In genomic region chr1:26305667-26306289, GRCh38 we compare ENCODE assay signal across 8 cellular contexts. TPM values are rescaled to one million over a fixed set of nuclear protein-coding genes. Genes with fewer than 3 reads are reported as not detected.
DNase-seq lines count a peak whose midpoint lies in the region; ATAC-seq and TF ChIP-seq lines count a peak whose summit lies in the region.

No MANE protein-coding gene starts in this region.

- H3K9me3 ChIP-seq in heart right ventricle (no peaks in the 10 kb centered on the region), Panc1 (ENCODE audit: control insufficient read depth, insufficient read depth, low read depth, low read length) (no peaks in the 10 kb centered on the region), esophagus muscularis mucosa (no peaks in the 10 kb centered on the region), sigmoid colon (no peaks in the 10 kb centered on the region)

- H3K4me1 ChIP-seq in heart right ventricle (peaks cover 6 to 67% (median 24%) of the 10 kb centered on the region in 9 donors), Panc1 (ENCODE audit: control insufficient read depth, insufficient read depth, low read length) (peaks cover 17% of the 10 kb centered on the region), esophagus muscularis mucosa (peaks cover 8 to 25% (median 14%) of the 10 kb centered on the region in 4 donors), sigmoid colon (peaks cover 0 to 17% (median 11%) of the 10 kb centered on the region in 4 donors)

- WGBS in heart right ventricle, 2 donors = 30 to 38% methylated on average over 8 of the region's 8 CpGs
- 27% methylated on average over 8 of the region's 8 CpGs for WGBS in esophagus muscularis mucosa
- WGBS in sigmoid colon, 2 donors = 17 to 20% methylated on average over 8 of the region's 8 CpGs

- intact Hi-C loops in heart right ventricle (cut with DNase I) = loop anchor here in 1 of 10 donors (1.0 kb wide), 1 partner anchor 72 kb away; no protein-coding TSS in a partner anchor
- intact Hi-C loops in Right ventricle myocardium superior (cut with DNase I) = no loop called here
- intact Hi-C loops in Panc1 (cut with micrococcal nuclease; ENCODE audit: unreplicated experiment) = no loop called here
- intact Hi-C loops in esophagus muscularis mucosa (cut with DNase I) = no loop called here
- intact Hi-C loops in sigmoid colon (cut with DNase I) = no loop called here

- TF ChIP-seq POLR2A in esophagus muscularis mucosa (IDR thresholded peaks at IDR 0.05; ENCODE audit: low read depth) (no peak), sigmoid colon (IDR thresholded peaks at IDR 0.05) (no peak)

- POLR2A ChIA-PET in Panc1 (lab: Charles Lee) = interaction anchor here (0.6 kb wide), 1 partner anchor 1414 kb away, joined by 6 read pairs; no protein-coding TSS in a partner anchor

- peak overlapping the region in 8 of 10 donors; percentile 11 to 88 (median 54) for H3K27ac ChIP-seq in heart right ventricle
- H3K27ac ChIP-seq in Panc1 (ENCODE audit: low read length) = peak overlapping the region; percentile 77
- H3K27ac ChIP-seq in esophagus muscularis mucosa (replicated peaks in 1 of 4) = peak overlapping the region; percentile 46 to 76 (median 69)
- H3K27ac ChIP-seq in sigmoid colon = peak overlapping the region; percentile 51 to 76 (median 66)

- peak overlapping the region; percentile 56 to 78 (median 64) for H3K4me3 ChIP-seq in heart right ventricle
- H3K4me3 ChIP-seq in Panc1 (ENCODE audit: low read depth in 2 of 2, low read length in 2 of 2) = peak overlapping the region; percentile 76 to 87
- peak overlapping the region; percentile 62 to 86 (median 74) for H3K4me3 ChIP-seq in esophagus muscularis mucosa
- peak overlapping the region; percentile 46 to 71 (median 58) for H3K4me3 ChIP-seq in sigmoid colon

- H3K36me3 ChIP-seq in heart right ventricle (no peaks in the 10 kb centered on the region), Panc1 (ENCODE audit: control insufficient read depth, insufficient read depth, low read length) (no peaks in the 10 kb centered on the region; the same call in 1 of the 2 replicates), esophagus muscularis mucosa (peaks cover 0 to 8% (median 6%) of the 10 kb centered on the region in 4 donors), sigmoid colon (no peaks in the 10 kb centered on the region)

- ATAC-seq in heart right ventricle = peak in 1 of 8 donors; percentile 9
- no peak for ATAC-seq in Right ventricle myocardium superior (ENCODE audit: poor library complexity)
- peak; percentile 41 for ATAC-seq in Panc1

- TF ChIP-seq EP300 in esophagus muscularis mucosa (IDR thresholded peaks at IDR 0.05) (no peak), sigmoid colon (IDR thresholded peaks at IDR 0.05) (no peak)

- CTCF ChIA-PET in Panc1 (lab: Charles Lee) = no interaction called here

- H3K27me3 ChIP-seq in heart right ventricle = no peaks in the 10 kb centered on the region
- no peaks in the 10 kb centered on the region for H3K27me3 ChIP-seq in Panc1 (ENCODE audit: control insufficient read depth, insufficient read depth, low read length)
- no peaks in the 10 kb centered on the region for H3K27me3 ChIP-seq in esophagus muscularis mucosa
- H3K27me3 ChIP-seq in sigmoid colon = no peaks in the 10 kb centered on the region

- no peak for TF ChIP-seq CTCF in heart right ventricle (IDR thresholded peaks at IDR 0.05)
- no peak for TF ChIP-seq CTCF in Panc1 (IDR thresholded peaks at IDR 0.05)
- TF ChIP-seq CTCF in esophagus muscularis mucosa (IDR thresholded peaks at IDR 0.05) = no peak
- no peak for TF ChIP-seq CTCF in sigmoid colon (IDR thresholded peaks at IDR 0.05)

- no peak for DNase-seq in heart right ventricle
- DNase-seq in Right ventricle myocardium superior = no peak
- no peak for DNase-seq in Panc1 (ENCODE audit: low read depth, low spot score)
- DNase-seq in esophagus muscularis mucosa (ENCODE audit: extremely low spot score) = no peak
- DNase-seq in sigmoid colon = no peak
- no peak for DNase-seq in stimulated activated CD4-positive, alpha-beta T cell treated with anti-CD3 and anti-CD28 coated beads, Interleukin-2, amount 100 ng/mL, for 24 hours
- no peak for DNase-seq in NCI-H69 (lab: John Stamatoyannopoulos, UW)
- DNase-seq in NCI-H1436 (lab: John Stamatoyannopoulos, UW) = no peak

- in situ Hi-C loops in Panc1 (cut with HindIII; ENCODE audit: low pct_unique_long_range_greater_than_20kb, low sequenced_read_pairs) = no loop called here

- BruUV-seq in Panc1 (replicated peaks; lab: Mats Ljungman, UMichigan) = TSS peak; percentile 90

RNA-seq across cellular contexts. Expression of gene UBXN11, which starts 0.7 kb away (rescaled TPM):
- total RNA-seq in heart right ventricle (10 to 100 TPM in 2 of 10 donors, 1 to 10 TPM in 8; 5.4 to 14.1 (median 7.1) TPM), Right ventricle myocardium superior (8.3 TPM), Panc1 (2021; ENCODE audit: unreplicated experiment) (23.7 TPM), esophagus muscularis mucosa (10 to 100 TPM in 2 of 4 donors, 1 to 10 TPM in 2; 7.1 to 13.3 (median 10.1) TPM), sigmoid colon (10 to 100 TPM in 3 of 4 donors, 1 to 10 TPM in 1; 9.8 to 17.7 (median 13.1) TPM)
- polyA plus RNA-seq in heart right ventricle (10 to 100 TPM; 12.3 to 20.2 TPM), sigmoid colon (10 to 100 TPM in 1 of 3 donors, 1 to 10 TPM in 2; 3.0 to 22.7 (median 4.2) TPM)
- polyA plus RNA-seq in Panc1 (2012; ENCODE audit: insufficient read length) = 18.4 TPM

RNA-seq across cellular contexts. Expression of gene CD52, which starts 12.0 kb away (rescaled TPM):
- 10 to 100 TPM in 2 of 10 donors, 1 to 10 TPM in 8; 1.9 to 62.6 (median 5.1) TPM for total RNA-seq in heart right ventricle
- polyA plus RNA-seq in heart right ventricle = 10 to 100 TPM in 1 of 2 donors, 1 to 10 TPM in 1; 9.3 to 25.2 TPM
- total RNA-seq in Right ventricle myocardium superior = 4.4 TPM
- total RNA-seq in Panc1 (2021; ENCODE audit: unreplicated experiment) = 1.6 TPM
- not detected for polyA plus RNA-seq in Panc1 (2012; ENCODE audit: insufficient read length)
- 10 to 100 TPM in 1 of 4 donors, 1 to 10 TPM in 2, not detected in 1; 3.8 to 14.0 (median 7.1) TPM for total RNA-seq in esophagus muscularis mucosa
- total RNA-seq in sigmoid colon = 1 to 10 TPM in 2 of 4 donors, not detected in 2; 1.6 to 5.7 TPM
- 100 to 1,000 TPM in 1 of 3 donors, 10 to 100 TPM in 2; 19.8 to 556 (median 41.4) TPM for polyA plus RNA-seq in sigmoid colon

RNA-seq across cellular contexts. Expression of gene SH3BGRL3, which starts 25.9 kb away (rescaled TPM):
- total RNA-seq in heart right ventricle = 100 to 1,000 TPM in 1 of 10 donors, 10 to 100 TPM in 9; 18.4 to 116 (median 25.2) TPM
- polyA plus RNA-seq in heart right ventricle = 100 to 1,000 TPM in 1 of 2 donors, 10 to 100 TPM in 1; 96.3 to 153 TPM
- 33.9 TPM for total RNA-seq in Right ventricle myocardium superior
- total RNA-seq in Panc1 (2021; ENCODE audit: unreplicated experiment) = 193 TPM
- polyA plus RNA-seq in Panc1 (2012; ENCODE audit: insufficient read length) = 432 TPM
- 10 to 100 TPM; 52.7 to 81.7 (median 59.8) TPM for total RNA-seq in esophagus muscularis mucosa
- 10 to 100 TPM; 32.9 to 41.5 (median 37.6) TPM for total RNA-seq in sigmoid colon
- 100 to 1,000 TPM; 303 to 575 (median 543) TPM for polyA plus RNA-seq in sigmoid colon

RNA-seq across cellular contexts. Expression of gene CRYBG2, which starts 48.2 kb away (rescaled TPM):
- total RNA-seq in heart right ventricle = under 1 TPM in 1 of 10 donors, not detected in 9; 0.64 TPM
- polyA plus RNA-seq in heart right ventricle = under 1 TPM in 1 of 2 donors, not detected in 1; 0.03 TPM
- not detected for total RNA-seq in Right ventricle myocardium superior
- 0.64 TPM for total RNA-seq in Panc1 (2021; ENCODE audit: unreplicated experiment)
- 1.8 TPM for polyA plus RNA-seq in Panc1 (2012; ENCODE audit: insufficient read length)
- under 1 TPM in 2 of 4 donors, not detected in 2; 0.42 to 0.86 TPM for total RNA-seq in esophagus muscularis mucosa
- 1 to 10 TPM in 1 of 4 donors, under 1 TPM in 1, not detected in 2; 0.55 to 1.8 TPM for total RNA-seq in sigmoid colon
- polyA plus RNA-seq in sigmoid colon = 10 to 100 TPM; 13.8 to 21.0 (median 19.9) TPM
